Comparison of ENCODE assay signal across 2 cellular contexts in genomic region chr7:4202154-4202553, GRCh38.
TF ChIP-seq lines count a peak whose summit lies in the region.

No MANE protein-coding gene starts in this region.

TF ChIP-seq in K562, 482 proteins besides CTCF, POLR2A, EP300 and RAD21:
- TF ChIP-seq USF2 (CRISPR knock-in tag; IDR thresholded peaks at IDR 0.05) = peak; percentile 34
- no peak for TF ChIP-seq RBM17 (IDR thresholded peaks at IDR 0.05; ENCODE audit: borderline replicate concordance, low read depth, low read length)
- peak; percentile 36; the same call in 1 of the 2 replicates for TF ChIP-seq RAD51 (IDR thresholded peaks at IDR 0.05; ENCODE audit: borderline replicate concordance, low read depth)

TF ChIP-seq in HepG2, 621 proteins besides CTCF, POLR2A, EP300 and RAD21:
- no peak for TF ChIP-seq HNRNPUL1 (IDR thresholded peaks at IDR 0.05; ENCODE audit: low read depth, low read length)
- no peak for TF ChIP-seq PAXIP1 (CRISPR knock-in tag; conservative IDR thresholded peaks at IDR 0.05)
- TF ChIP-seq ZMYM4 (CRISPR knock-in tag; IDR thresholded peaks at IDR 0.05) = no peak
- TF ChIP-seq MNT (IDR thresholded peaks at IDR 0.05) = peak; percentile 74
TF ChIP-seq in HepG2: peak in this region for 1.
